In genomic region chr13:89281331-89281730, GRCh38 we compare ENCODE assay signal across 9 cellular contexts.
"Had no signal": no experiment of that assay in that cellular context is flagged by ENCODE, and none has a peak within 500 bp of the region (broad histone marks: within the 10 kb centered on the region; RNA-seq: fewer than 3 reads in every experiment).

No MANE protein-coding gene starts in this region.

- H2AFZ ChIP-seq: GM23338 had no signal

- H3K4me2 ChIP-seq: GM23338 had no signal

- H3K4me3 ChIP-seq: GM23338, HAP-1, K562 had no signal

- DNase-seq: H7, HFFc6, IMR-90 had no signal

- H3K9me3 ChIP-seq: HAP-1 had no signal

- H3K4me1 ChIP-seq: HAP-1 had no signal

- H3K36me3 ChIP-seq: HAP-1 had no signal

- ATAC-seq: GM23338, HCT116, K562 had no signal

- FAIRE-seq: H1, HTR-8/SVneo, K562 had no signal
